9 cellular contexts compared by ENCODE assay signal in the genomic region with DNA sequence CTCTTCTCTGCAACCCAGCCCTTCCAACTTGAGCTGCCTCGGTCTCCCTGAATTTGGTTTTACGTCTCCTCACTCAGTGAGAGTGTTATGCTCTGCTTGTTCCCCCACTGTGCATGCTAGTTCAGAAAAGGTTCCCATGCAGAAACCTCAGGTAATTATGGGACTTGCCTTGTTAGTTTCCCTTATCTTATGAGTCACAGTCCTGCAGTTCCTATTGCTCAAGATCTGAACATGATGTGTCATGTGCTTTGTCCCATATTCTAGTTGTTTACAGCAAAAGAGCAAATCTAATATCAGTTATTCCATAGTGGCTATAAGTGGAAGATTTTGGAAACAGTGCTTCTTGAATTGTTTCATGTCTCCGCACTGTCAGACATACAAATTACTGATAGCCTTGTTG.
DNase-seq lines count a peak whose midpoint lies in the region; ATAC-seq and TF ChIP-seq lines count a peak whose summit lies in the region.
"Had no signal": no experiment of that assay in that cellular context is flagged by ENCODE, and none has a peak within 500 bp of the region (broad histone marks: within the 10 kb centered on the region; RNA-seq: fewer than 3 reads in every experiment).

No MANE protein-coding gene starts in this region.

- TF ChIP-seq CTCF in NB4 (IDR thresholded peaks at IDR 0.05; ENCODE audit: low read depth, low read length) (no peak), chondrocyte (IDR thresholded peaks at IDR 0.05) (no peak)

- peaks cover 2% of the 10 kb centered on the region for H3K36me3 Mint-ChIP-seq in chondrocyte (ENCODE audit: low read depth)
- peaks cover 2% of the 10 kb centered on the region for H3K36me3 Mint-ChIP-seq in T-helper 2 cell treated with Interferon-gamma antibody and Interleukin-4, amounts not matched to agents 5 μg/mL and 100 μg/mL, for 36 hours (ENCODE audit: low read depth)
- no peaks in the 10 kb centered on the region for H3K36me3 Mint-ChIP-seq in activated CD4-positive, alpha-beta T cell treated with anti-CD3 and anti-CD28 coated beads, Interleukin-2, amount 10 ng/mL, durations not matched to agents 24 days and 14 days (ENCODE audit: low read depth)

- no peak overlapping the region for H3K4me3 ChIP-seq in NB4 (ENCODE audit: low read depth, low read length)

- no peak overlapping the region for H3K27ac Mint-ChIP-seq in chondrocyte (ENCODE audit: unreplicated experiment)
- no peak overlapping the region for H3K27ac Mint-ChIP-seq in T-helper 2 cell treated with Interferon-gamma antibody and Interleukin-4, amounts not matched to agents 5 μg/mL and 100 μg/mL, for 36 hours
- no peak overlapping the region for H3K27ac Mint-ChIP-seq in activated CD4-positive, alpha-beta T cell treated with anti-CD3 and anti-CD28 coated beads, Interleukin-2, amount 10 ng/mL, durations not matched to agents 24 days and 14 days
- H3K27ac Mint-ChIP-seq: activated T-helper 2 cell treated with anti-CD3 and anti-CD28 coated beads, Interferon-gamma antibody, Interleukin-2, Interleukin-4, amounts not matched to agents 10 μg/mL and 5 μg/mL and 100 μg/mL, durations not matched to agents 14 hours and 24 hours and 36 hours had no signal

- intact Hi-C loops in activated CD4-positive, alpha-beta T cell treated with anti-CD3 and anti-CD28 coated beads, Interleukin-2, amount 10 ng/mL, durations not matched to agents 24 days and 14 days (cut with micrococcal nuclease), result no loop called here

- CTCF ChIA-PET in HEK293T (lab: Yijun Ruan, JAX), result no interaction called here

- DNase-seq in HEK293T (ENCODE audit: extremely low spot score), result peak; percentile 11
- DNase-seq in NB4 (ENCODE audit: low read depth), result peak; percentile 81
- DNase-seq in iris pigment epithelial cell (ENCODE audit: low read depth), result peak; percentile 93
- no peak for DNase-seq in chondrocyte (ENCODE audit: low spot score)
- no peak for DNase-seq in central memory CD4-positive, alpha-beta T cell
- no peak for DNase-seq in T-helper 2 cell treated with Interferon-gamma antibody and Interleukin-4, amounts not matched to agents 5 μg/mL and 100 μg/mL, for 36 hours (ENCODE audit: low spot score)
- no peak for DNase-seq in activated CD4-positive, alpha-beta T cell treated with anti-CD3 and anti-CD28 coated beads, Interleukin-2, amount 10 ng/mL, durations not matched to agents 24 days and 14 days

- H3K9me3 Mint-ChIP-seq in chondrocyte (ENCODE audit: low read depth), result peaks cover 8% of the 10 kb centered on the region
- H3K9me3 Mint-ChIP-seq in T-helper 2 cell treated with Interferon-gamma antibody and Interleukin-4, amounts not matched to agents 5 μg/mL and 100 μg/mL, for 36 hours, result no peaks in the 10 kb centered on the region
- no peaks in the 10 kb centered on the region for H3K9me3 Mint-ChIP-seq in activated CD4-positive, alpha-beta T cell treated with anti-CD3 and anti-CD28 coated beads, Interleukin-2, amount 10 ng/mL, durations not matched to agents 24 days and 14 days
- H3K9me3 Mint-ChIP-seq: activated T-helper 2 cell treated with anti-CD3 and anti-CD28 coated beads, Interferon-gamma antibody, Interleukin-2, Interleukin-4, amounts not matched to agents 10 μg/mL and 5 μg/mL and 100 μg/mL, durations not matched to agents 14 hours and 24 hours and 36 hours had no signal

- H3K4me3 Mint-ChIP-seq in chondrocyte (ENCODE audit: unreplicated experiment), result no peak overlapping the region
- no peak overlapping the region for H3K4me3 Mint-ChIP-seq in T-helper 2 cell treated with Interferon-gamma antibody and Interleukin-4, amounts not matched to agents 5 μg/mL and 100 μg/mL, for 36 hours
- H3K4me3 Mint-ChIP-seq in activated CD4-positive, alpha-beta T cell treated with anti-CD3 and anti-CD28 coated beads, Interleukin-2, amount 10 ng/mL, durations not matched to agents 24 days and 14 days, result no peak overlapping the region

- POLR2A ChIA-PET in HEK293T (lab: Yijun Ruan, JAX), result no interaction called here

- no peak for TF ChIP-seq POLR2A in NB4 (IDR thresholded peaks at IDR 0.05; ENCODE audit: extremely low read depth, insufficient read length)

- ATAC-seq in GM18502 (IDR thresholded peaks at IDR 0.05; ENCODE audit: poor library complexity, unreplicated experiment), result peak; percentile 96

- peaks cover 10% of the 10 kb centered on the region for H3K4me1 Mint-ChIP-seq in chondrocyte (ENCODE audit: low read depth)
- peaks cover 2% of the 10 kb centered on the region for H3K4me1 Mint-ChIP-seq in T-helper 2 cell treated with Interferon-gamma antibody and Interleukin-4, amounts not matched to agents 5 μg/mL and 100 μg/mL, for 36 hours (ENCODE audit: low read depth)
- peaks cover 4% of the 10 kb centered on the region for H3K4me1 Mint-ChIP-seq in activated CD4-positive, alpha-beta T cell treated with anti-CD3 and anti-CD28 coated beads, Interleukin-2, amount 10 ng/mL, durations not matched to agents 24 days and 14 days

- H3K27me3 Mint-ChIP-seq in chondrocyte (ENCODE audit: low read depth), result peaks cover 49% of the 10 kb centered on the region
- H3K27me3 Mint-ChIP-seq in T-helper 2 cell treated with Interferon-gamma antibody and Interleukin-4, amounts not matched to agents 5 μg/mL and 100 μg/mL, for 36 hours (ENCODE audit: low read depth), result peaks cover 22% of the 10 kb centered on the region
- peaks cover 22% of the 10 kb centered on the region for H3K27me3 Mint-ChIP-seq in activated CD4-positive, alpha-beta T cell treated with anti-CD3 and anti-CD28 coated beads, Interleukin-2, amount 10 ng/mL, durations not matched to agents 24 days and 14 days

TF ChIP-seq in HEK293T, 16 proteins besides CTCF, POLR2A, EP300 and RAD21:
- TF ChIP-seq L3MBTL2 (conservative IDR thresholded peaks at IDR 0.05), result no peak
- TF ChIP-seq ARNT (IDR thresholded peaks at IDR 0.05), result no peak
- TF ChIP-seq SUZ12 (IDR thresholded peaks at IDR 0.05), result no peak
- TF ChIP-seq SP1 (IDR thresholded peaks at IDR 0.05), result no peak
- TF ChIP-seq ELF4 (IDR thresholded peaks at IDR 0.05), result no peak
- no peak for TF ChIP-seq BHLHE40 (IDR thresholded peaks at IDR 0.05; ENCODE audit: borderline replicate concordance)
- no peak for TF ChIP-seq NFRKB (IDR thresholded peaks at IDR 0.05)
- TF ChIP-seq ZNF384 (IDR thresholded peaks at IDR 0.05), result no peak
- TF ChIP-seq LEF1 (IDR thresholded peaks at IDR 0.05; ENCODE audit: borderline replicate concordance), result no peak
- TF ChIP-seq, protein P1, sequence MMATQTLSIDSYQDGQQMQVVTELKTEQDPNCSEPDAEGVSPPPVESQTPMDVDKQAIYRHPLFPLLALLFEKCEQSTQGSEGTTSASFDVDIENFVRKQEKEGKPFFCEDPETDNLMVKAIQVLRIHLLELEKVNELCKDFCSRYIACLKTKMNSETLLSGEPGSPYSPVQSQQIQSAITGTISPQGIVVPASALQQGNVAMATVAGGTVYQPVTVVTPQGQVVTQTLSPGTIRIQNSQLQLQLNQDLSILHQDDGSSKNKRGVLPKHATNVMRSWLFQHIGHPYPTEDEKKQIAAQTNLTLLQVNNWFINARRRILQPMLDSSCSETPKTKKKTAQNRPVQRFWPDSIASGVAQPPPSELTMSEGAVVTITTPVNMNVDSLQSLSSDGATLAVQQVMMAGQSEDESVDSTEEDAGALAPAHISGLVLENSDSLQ (IDR thresholded peaks at IDR 0.05), result no peak

Comparison
In these comparisons a context has a peak if more than half of its experiments do, and no peak if none do; other contexts are left out.
1. DNase-seq: peak in HEK293T (single experiment), NB4 (single experiment) and iris pigment epithelial cell (single experiment); none in chondrocyte (single experiment), central memory CD4-positive, alpha-beta T cell (single experiment), T-helper 2 cell treated with Interferon-gamma antibody and Interleukin-4, amounts not matched to agents 5 μg/mL and 100 μg/mL, for 36 hours (single experiment) and activated CD4-positive, alpha-beta T cell treated with anti-CD3 and anti-CD28 coated beads, Interleukin-2, amount 10 ng/mL, durations not matched to agents 24 days and 14 days (single experiment).